ENCODE assay signal across 17 cellular contexts in the genomic region with DNA sequence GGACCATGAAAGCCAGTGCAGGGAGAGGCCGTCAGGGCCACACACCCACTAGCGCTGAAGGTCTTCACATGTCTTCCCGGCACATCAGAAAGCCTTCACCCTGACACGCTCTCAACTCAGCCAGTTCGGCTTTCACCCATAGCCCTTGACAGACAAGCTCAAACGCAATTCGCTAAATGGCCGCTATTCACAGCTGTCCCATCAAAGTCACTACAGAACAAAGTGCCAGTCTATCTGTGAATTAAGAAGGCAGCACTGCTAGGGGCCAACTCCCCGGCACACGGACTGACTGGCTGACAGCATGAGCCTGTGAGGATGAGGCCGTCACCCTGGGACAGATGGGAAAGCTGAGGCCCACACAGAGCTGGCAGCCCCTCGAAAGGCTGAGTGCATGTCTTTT. TPM values are rescaled to one million over a fixed set of nuclear protein-coding genes. Genes with fewer than 3 reads are reported as not detected.
A peak's percentile ranks its signal among the peaks of the same experiment; 100 is the strongest.
DNase-seq lines count a peak whose midpoint lies in the region; ATAC-seq and TF ChIP-seq lines count a peak whose summit lies in the region.
"Had no signal": no experiment of that assay in that cellular context is flagged by ENCODE, and none has a peak within 500 bp of the region (broad histone marks: within the 10 kb centered on the region; RNA-seq: fewer than 3 reads in every experiment).

No MANE protein-coding gene starts in this region.

- H3K4me1 ChIP-seq in SK-N-SH (ENCODE audit: control insufficient read depth in 1 of 2, insufficient read depth in 2 of 2, low read depth in 1 of 2, low read length in 1 of 2) = peaks cover 14 to 44% of the 10 kb centered on the region in 2 experiments
- peaks cover 12% of the 10 kb centered on the region for H3K4me1 ChIP-seq in prostate gland (replicated peaks)
- H3K4me1 ChIP-seq in vagina = peaks cover 31% of the 10 kb centered on the region

- H3K27ac ChIP-seq in SK-N-SH (ENCODE audit: low read depth in 2 of 2, low read length in 1 of 2) = peak overlapping the region; percentile 86 to 88; a peak in 1 of 4 replicates
- peak overlapping the region; percentile 8 to 32 for H3K27ac ChIP-seq in prostate gland
- peak overlapping the region; percentile 84 for H3K27ac ChIP-seq in vagina
- H3K27ac ChIP-seq: cardiac muscle cell, RWPE1 had no signal

- TF ChIP-seq CTCF in SK-N-SH (IDR thresholded peaks at IDR 0.05) = no peak
- TF ChIP-seq CTCF in prostate gland (IDR thresholded peaks at IDR 0.05) = no peak
- TF ChIP-seq CTCF in vagina (IDR thresholded peaks at IDR 0.05) = no peak

- no peaks in the 10 kb centered on the region for H4K20me1 ChIP-seq in SK-N-SH (ENCODE audit: insufficient read depth)

- TF ChIP-seq POLR2A in prostate gland (IDR thresholded peaks at IDR 0.05) (no peak), vagina (IDR thresholded peaks at IDR 0.05) (no peak)

- TF ChIP-seq RAD21 in SK-N-SH (IDR thresholded peaks at IDR 0.05; ENCODE audit: low read length) = no peak

- POLR2A ChIA-PET in SK-N-SH (lab: Yijun Ruan, JAX) = interaction anchor here (0.9 kb wide), 1 partner anchor 9 kb away, joined by 3 read pairs; no protein-coding TSS in a partner anchor

- no peak overlapping the region for H3K4me3 ChIP-seq in SK-N-SH (ENCODE audit: low read depth in 2 of 2, low read length in 1 of 2)
- no peak overlapping the region for H3K4me3 ChIP-seq in prostate gland
- no peak overlapping the region for H3K4me3 ChIP-seq in vagina
- H3K4me3 ChIP-seq: cardiac muscle cell had no signal

- WGBS in SK-N-SH (ENCODE audit: low lambda C conversion rate) = 95% methylated on average over 8 of the region's 12 CpGs
- 80% methylated on average over 12 of the region's 12 CpGs for WGBS in prostate gland

- H3K36me3 ChIP-seq in SK-N-SH (replicated peaks in 1 of 2; ENCODE audit: control insufficient read depth in 1 of 2, insufficient read depth in 2 of 2, low read length in 1 of 2) (peaks cover 11 to 22% of the 10 kb centered on the region in 2 experiments), prostate gland (peaks cover 0 to 9% of the 10 kb centered on the region in 2 donors), vagina (peaks cover 0 to 17% of the 10 kb centered on the region in 2 donors)

- DNase-seq in SK-N-SH (no peak), left ventricle myocardium superior (peak; percentile 28), prostate gland (ENCODE audit: low spot score) (no peak), vagina (ENCODE audit: extremely low spot score in 2 of 2) (no peak), UCSD-AML1 (lab: John Stamatoyannopoulos, UW; ENCODE audit: unreplicated experiment) (no peak), SKM-1 (lab: John Stamatoyannopoulos, UW; ENCODE audit: unreplicated experiment) (no peak)
- DNase-seq: 8988T; activated effector memory CD4-positive, alpha-beta T cell treated with anti-CD3 and anti-CD28 coated beads, Interleukin-2, amount 50 U/mL, for 16 hours; GF-D8; H7; NCI-H146; NCI-H524 treated with DMSO at 0.1 percent for 48 hours; stimulated activated CD4-positive, alpha-beta T cell treated with anti-CD3 and anti-CD28 coated beads, Interleukin-2, amount 100 ng/mL, for 48 hours had no signal

- no peak for TF ChIP-seq EP300 in SK-N-SH (IDR thresholded peaks at IDR 0.05; ENCODE audit: borderline replicate concordance in 1 of 2, low read depth in 1 of 2, low read length in 1 of 2)

- no peak for ATAC-seq in SK-N-SH treated with all-trans-retinoic acid at 6 μM for 48 hours
- ATAC-seq in left ventricle myocardium superior = peak; percentile 1
- ATAC-seq in GM19455 (IDR thresholded peaks at IDR 0.05; ENCODE audit: unreplicated experiment) = no peak

- CTCF ChIA-PET in SK-N-SH (lab: Yijun Ruan, JAX) = interaction anchor here (0.6 to 6.8 kb wide), 6 partner anchors 9 to 218 kb away, joined by 3 to 41 read pairs (median 10); no protein-coding TSS in a partner anchor

- peaks cover 12% of the 10 kb centered on the region for H3F3A ChIP-seq in SK-N-SH (replicated peaks; ENCODE audit: insufficient read depth)

- no peaks in the 10 kb centered on the region for H3K9me2 ChIP-seq in SK-N-SH

- H3K9me3 ChIP-seq in SK-N-SH (no peaks in the 10 kb centered on the region), prostate gland (no peaks in the 10 kb centered on the region), vagina (no peaks in the 10 kb centered on the region)

- no peaks in the 10 kb centered on the region for H3K79me2 ChIP-seq in SK-N-SH (ENCODE audit: insufficient read depth)

- no peak overlapping the region for H3K4me2 ChIP-seq in SK-N-SH

- intact Hi-C loops in left ventricle myocardium superior (cut with micrococcal nuclease) (no loop called here), prostate gland (cut with DNase I) (loop anchor here (5.0 kb wide), 2 partner anchors 53 to 78 kb away; no protein-coding TSS in a partner anchor), vagina (cut with DNase I) (no loop called here)

- no peak overlapping the region for H3K9ac ChIP-seq in SK-N-SH

- no peak overlapping the region for H2AFZ ChIP-seq in SK-N-SH (ENCODE audit: low read depth)

- no peaks in the 10 kb centered on the region for H3K27me3 ChIP-seq in SK-N-SH (ENCODE audit: insufficient read depth)
- H3K27me3 ChIP-seq in prostate gland (replicated peaks; ENCODE audit: insufficient read depth) = no peaks in the 10 kb centered on the region
- no peaks in the 10 kb centered on the region for H3K27me3 ChIP-seq in vagina
- H3K27me3 ChIP-seq: cardiac muscle cell had no signal

TF ChIP-seq in SK-N-SH, 30 proteins besides CTCF, POLR2A, EP300 and RAD21 (continues in another document):
- TF ChIP-seq POLR2AphosphoS5 (IDR thresholded peaks at IDR 0.05; ENCODE audit: low read depth, low read length) (no peak), FOXM1 (IDR thresholded peaks at IDR 0.05; ENCODE audit: low read depth) (no peak), MXI1 (IDR thresholded peaks at IDR 0.05; ENCODE audit: low read depth, low read length) (no peak), GATA2 (CRISPR knock-in tag; IDR thresholded peaks at IDR 0.05) (no peak), MEF2A (IDR thresholded peaks at IDR 0.05; ENCODE audit: borderline replicate concordance, low read depth) (no peak), YY1 (IDR thresholded peaks at IDR 0.05; ENCODE audit: low read depth) (no peak), SMC3 (IDR thresholded peaks at IDR 0.05; ENCODE audit: low read depth, low read length) (no peak)
- TF ChIP-seq, protein P1, sequence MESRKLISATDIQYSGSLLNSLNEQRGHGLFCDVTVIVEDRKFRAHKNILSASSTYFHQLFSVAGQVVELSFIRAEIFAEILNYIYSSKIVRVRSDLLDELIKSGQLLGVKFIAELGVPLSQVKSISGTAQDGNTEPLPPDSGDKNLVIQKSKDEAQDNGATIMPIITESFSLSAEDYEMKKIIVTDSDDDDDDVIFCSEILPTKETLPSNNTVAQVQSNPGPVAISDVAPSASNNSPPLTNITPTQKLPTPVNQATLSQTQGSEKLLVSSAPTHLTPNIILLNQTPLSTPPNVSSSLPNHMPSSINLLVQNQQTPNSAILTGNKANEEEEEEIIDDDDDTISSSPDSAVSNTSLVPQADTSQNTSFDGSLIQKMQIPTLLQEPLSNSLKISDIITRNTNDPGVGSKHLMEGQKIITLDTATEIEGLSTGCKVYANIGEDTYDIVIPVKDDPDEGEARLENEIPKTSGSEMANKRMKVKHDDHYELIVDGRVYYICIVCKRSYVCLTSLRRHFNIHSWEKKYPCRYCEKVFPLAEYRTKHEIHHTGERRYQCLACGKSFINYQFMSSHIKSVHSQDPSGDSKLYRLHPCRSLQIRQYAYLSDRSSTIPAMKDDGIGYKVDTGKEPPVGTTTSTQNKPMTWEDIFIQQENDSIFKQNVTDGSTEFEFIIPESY (IDR thresholded peaks at IDR 0.05; ENCODE audit: borderline replicate concordance, low read depth) = no peak

TF ChIP-seq in SK-N-SH treated with all-trans-retinoic acid at 6 μM for 48 hours, 23 proteins besides CTCF, POLR2A, EP300 and RAD21 (continues in another document):
- TF ChIP-seq BACH2 (CRISPR knock-in tag; IDR thresholded peaks at IDR 0.05; ENCODE audit: borderline replicate concordance) (no peak), SNAI2 (CRISPR knock-in tag; IDR thresholded peaks at IDR 0.05) (no peak)
- TF ChIP-seq, protein P2, sequence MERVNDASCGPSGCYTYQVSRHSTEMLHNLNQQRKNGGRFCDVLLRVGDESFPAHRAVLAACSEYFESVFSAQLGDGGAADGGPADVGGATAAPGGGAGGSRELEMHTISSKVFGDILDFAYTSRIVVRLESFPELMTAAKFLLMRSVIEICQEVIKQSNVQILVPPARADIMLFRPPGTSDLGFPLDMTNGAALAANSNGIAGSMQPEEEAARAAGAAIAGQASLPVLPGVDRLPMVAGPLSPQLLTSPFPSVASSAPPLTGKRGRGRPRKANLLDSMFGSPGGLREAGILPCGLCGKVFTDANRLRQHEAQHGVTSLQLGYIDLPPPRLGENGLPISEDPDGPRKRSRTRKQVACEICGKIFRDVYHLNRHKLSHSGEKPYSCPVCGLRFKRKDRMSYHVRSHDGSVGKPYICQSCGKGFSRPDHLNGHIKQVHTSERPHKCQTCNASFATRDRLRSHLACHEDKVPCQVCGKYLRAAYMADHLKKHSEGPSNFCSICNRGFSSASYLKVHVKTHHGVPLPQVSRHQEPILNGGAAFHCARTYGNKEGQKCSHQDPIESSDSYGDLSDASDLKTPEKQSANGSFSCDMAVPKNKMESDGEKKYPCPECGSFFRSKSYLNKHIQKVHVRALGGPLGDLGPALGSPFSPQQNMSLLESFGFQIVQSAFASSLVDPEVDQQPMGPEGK (CRISPR knock-in tag; IDR thresholded peaks at IDR 0.05; ENCODE audit: borderline replicate concordance) = no peak
- TF ChIP-seq, protein P3, sequence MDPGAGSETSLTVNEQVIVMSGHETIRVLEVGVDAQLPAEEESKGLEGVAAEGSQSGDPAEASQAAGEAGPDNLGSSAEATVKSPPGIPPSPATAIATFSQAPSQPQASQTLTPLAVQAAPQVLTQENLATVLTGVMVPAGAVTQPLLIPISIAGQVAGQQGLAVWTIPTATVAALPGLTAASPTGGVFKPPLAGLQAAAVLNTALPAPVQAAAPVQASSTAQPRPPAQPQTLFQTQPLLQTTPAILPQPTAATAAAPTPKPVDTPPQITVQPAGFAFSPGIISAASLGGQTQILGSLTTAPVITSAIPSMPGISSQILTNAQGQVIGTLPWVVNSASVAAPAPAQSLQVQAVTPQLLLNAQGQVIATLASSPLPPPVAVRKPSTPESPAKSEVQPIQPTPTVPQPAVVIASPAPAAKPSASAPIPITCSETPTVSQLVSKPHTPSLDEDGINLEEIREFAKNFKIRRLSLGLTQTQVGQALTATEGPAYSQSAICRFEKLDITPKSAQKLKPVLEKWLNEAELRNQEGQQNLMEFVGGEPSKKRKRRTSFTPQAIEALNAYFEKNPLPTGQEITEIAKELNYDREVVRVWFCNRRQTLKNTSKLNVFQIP (CRISPR knock-in tag; IDR thresholded peaks at IDR 0.05; ENCODE audit: borderline replicate concordance, low read depth) = no peak

RNA-seq across cellular contexts. Expression of a gene that starts 45.7 kb away (rescaled TPM):
- polyA plus RNA-seq in SK-N-SH (2012; rRNA removed) = 7.0 and 8.4 TPM in 2 replicates
- 6.3 and 6.4 TPM in 2 replicates for polyA plus RNA-seq in SK-N-SH (2012; cell fraction: cytosol; rRNA removed)
- polyA plus RNA-seq in SK-N-SH (2012; cell fraction: nucleus; rRNA removed) = 30.2 and 33.9 TPM in 2 replicates
- total RNA-seq in left ventricle myocardium superior = 25.8 TPM
- total RNA-seq in prostate gland = 10 to 100 TPM; 65.7 to 75.4 TPM
- total RNA-seq in vagina = 46.9 TPM

RNA-seq across cellular contexts. Expression of a gene that starts 45.8 kb away (rescaled TPM):
- polyA plus RNA-seq in SK-N-SH (2012; rRNA removed) = 6.0 and 6.9 TPM in 2 replicates
- polyA plus RNA-seq in SK-N-SH (2012; cell fraction: cytosol; rRNA removed) = 3.8 and 4.9 TPM in 2 replicates
- 18.9 and 20.0 TPM in 2 replicates for polyA plus RNA-seq in SK-N-SH (2012; cell fraction: nucleus; rRNA removed)
- 8.4 TPM for total RNA-seq in left ventricle myocardium superior
- total RNA-seq in prostate gland = 10 to 100 TPM; 35.2 to 63.9 TPM
- total RNA-seq in vagina = 19.2 TPM

Comparison
In these comparisons a context has a peak if more than half of its experiments do, and no peak if none do; other contexts are left out.
1. H3K27ac ChIP-seq: peak in every context shown above with its lines; median percentile 87 in SK-N-SH; 84 in vagina; 20 in prostate gland.